In genomic region chr3:195170521-195170920, GRCh38 we compare ENCODE assay signal across 20 cellular contexts.
"Had no signal": no experiment of that assay in that cellular context is flagged by ENCODE, and none has a peak within 500 bp of the region (broad histone marks: within the 10 kb centered on the region; RNA-seq: fewer than 3 reads in every experiment).

No MANE protein-coding gene starts in this region.

- H3K27ac ChIP-seq: lower lobe of right lung, pancreas, right lobe of liver, testis had no signal

- H3K4me1 ChIP-seq: pancreas, right lobe of liver, testis had no signal

- H3K27me3 ChIP-seq: neutrophil, pancreas, right lobe of liver, stomach, testis had no signal

- H3K9me3 ChIP-seq: lower lobe of right lung, neutrophil, pancreas, right lobe of liver, stomach, testis had no signal

- H3K4me3 ChIP-seq: lower lobe of right lung, pancreas, right lobe of liver, stomach, testis had no signal

- FAIRE-seq: endothelial cell of umbilical vein, pancreas had no signal

- ATAC-seq: activated naive CD8-positive, alpha-beta T cell treated with anti-CD3 and anti-CD28 coated beads, Interleukin-2, amount 50 U/mL, for 24 hours; activated T-helper 17 cell treated with anti-CD3 and anti-CD28 coated beads, Interleukin-2, amount 50 U/mL, for 72 hours; left colon; lower lobe of right lung; natural killer cell; pancreas; right lobe of liver; stimulated activated effector memory CD8-positive, alpha-beta T cell treated with anti-CD3 and anti-CD28 coated beads, Interleukin-12 subunit alpha, Interleukin-12 subunit beta, amount 100 ng/mL, for 72 hours had no signal

- H3K36me3 ChIP-seq: lower lobe of right lung, neutrophil, pancreas, right lobe of liver, stomach had no signal

- DNase-seq: activated CD4-positive, alpha-beta T cell treated with anti-CD3 and anti-CD28 coated beads, Interleukin-2, amount 50 U/mL, for 4 hours; activated naive CD4-positive, alpha-beta T cell treated with anti-CD3 and anti-CD28 coated beads for 36 hours; activated naive CD8-positive, alpha-beta T cell treated with anti-CD3 and anti-CD28 coated beads, Interleukin-2, amount 50 U/mL, for 24 hours; activated T-cell treated with anti-CD3 and anti-CD28 coated beads for 4 hours; anterior cingulate cortex; effector CD8-positive, alpha-beta T cell; hypothalamus; islet precursor cell; left colon; lower lobe of right lung; natural killer cell; pancreas; right lobe of liver; stimulated activated CD4-positive, alpha-beta T cell treated with anti-CD3 and anti-CD28 coated beads, Interleukin-4, amount 100 ng/mL, for 24 hours; stomach; testis had no signal
